Comparison of ENCODE assay signal across 15 cellular contexts in the genomic region with DNA sequence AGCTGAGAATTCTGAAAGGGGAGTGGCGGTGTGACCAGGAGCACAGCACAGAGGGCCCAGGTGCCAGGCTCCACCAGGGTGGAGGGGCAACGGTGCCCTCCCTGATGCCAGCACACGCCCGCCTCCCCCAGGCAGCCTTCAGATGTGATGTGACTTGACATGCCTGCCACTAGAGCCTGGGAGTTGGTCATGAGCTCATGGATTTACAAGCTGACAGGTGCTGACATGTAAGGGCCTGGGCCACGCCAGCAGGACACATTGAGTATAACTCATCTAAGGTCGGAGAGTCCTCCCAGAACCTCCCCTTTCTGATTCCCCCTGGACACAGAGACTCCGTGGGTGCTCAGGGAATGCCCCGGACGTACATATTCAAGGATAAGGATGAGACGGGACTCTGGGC.
DNase-seq lines count a peak whose midpoint lies in the region; TF ChIP-seq lines count a peak whose summit lies in the region.
"Had no signal": no experiment of that assay in that cellular context is flagged by ENCODE, and none has a peak within 500 bp of the region (broad histone marks: within the 10 kb centered on the region; RNA-seq: fewer than 3 reads in every experiment).

No MANE protein-coding gene starts in this region.

- H3K4me2 ChIP-seq in mammary epithelial cell (ENCODE audit: insufficient read depth, low read depth, low read length) (peak overlapping the region; percentile 36), neuronal stem cell (ENCODE audit: insufficient read depth, low read length, poor library complexity, severe bottlenecking) (no peak overlapping the region)
- H3K4me2 ChIP-seq: BLaER1 had no signal

- H3K36me3 ChIP-seq in mammary epithelial cell (ENCODE audit: insufficient read depth, low read length) (no peaks in the 10 kb centered on the region), esophagus muscularis mucosa (no peaks in the 10 kb centered on the region), neuronal stem cell (replicated peaks in 1 of 2; ENCODE audit: control insufficient read depth in 2 of 2, insufficient read depth in 2 of 2, low read length in 2 of 2) (no peaks in the 10 kb centered on the region)
- no peaks in the 10 kb centered on the region for H3K36me3 ChIP-seq in CD8-positive, alpha-beta memory T cell (ENCODE audit: insufficient read depth, low read length)
- H3K36me3 ChIP-seq: BLaER1 had no signal

- H3K4ac ChIP-seq in neuronal stem cell (ENCODE audit: low read length), result no peak overlapping the region

- H2AFZ ChIP-seq in mammary epithelial cell (ENCODE audit: low read depth, low read length) (peak overlapping the region; percentile 36), neuronal stem cell (ENCODE audit: low read length) (no peak overlapping the region)

- in situ Hi-C loops in mammary epithelial cell (cut with MboI; ENCODE audit: low sequenced_read_pairs in 2 of 2), result no loop called here

- peak overlapping the region; percentile 47 for H3K14ac ChIP-seq in neuronal stem cell (ENCODE audit: low read length)

- H3K9me3 ChIP-seq in mammary epithelial cell (replicated peaks; ENCODE audit: insufficient read depth, low read length), result no peaks in the 10 kb centered on the region
- no peaks in the 10 kb centered on the region for H3K9me3 ChIP-seq in esophagus muscularis mucosa
- H3K9me3 ChIP-seq in neuronal stem cell (replicated peaks in 1 of 2; ENCODE audit: control insufficient read depth in 2 of 2, insufficient read depth in 1 of 2, low read depth in 1 of 2, low read length in 2 of 2), result no peaks in the 10 kb centered on the region
- no peaks in the 10 kb centered on the region for H3K9me3 ChIP-seq in CD8-positive, alpha-beta memory T cell (ENCODE audit: low read length)
- H3K9me3 ChIP-seq: BLaER1 had no signal

- H3K27ac Mint-ChIP-seq in activated T-cell treated with anti-CD3 and anti-CD28 coated beads, Interleukin-2, amount 50 U/mL, for 24 hours, result no peak overlapping the region
- H3K27ac Mint-ChIP-seq in CD8-positive, alpha-beta memory T cell, result no peak overlapping the region
- H3K27ac Mint-ChIP-seq: HFFc6, IgD-negative memory B cell had no signal

- TF ChIP-seq EP300 in esophagus muscularis mucosa (IDR thresholded peaks at IDR 0.05), result no peak

- DNase-seq in HPDE6-E6E7 (ENCODE audit: extremely low spot score), result peak; percentile 28
- peak; percentile 64 for DNase-seq in mammary epithelial cell
- DNase-seq in esophagus muscularis mucosa (ENCODE audit: extremely low spot score), result peak; percentile 47
- no peak for DNase-seq in neuronal stem cell (ENCODE audit: low spot score)
- DNase-seq in activated T-cell treated with anti-CD3 and anti-CD28 coated beads, Interleukin-2, amount 50 U/mL, for 24 hours, result no peak
- no peak for DNase-seq in T1000 (lab: John Stamatoyannopoulos, UW)
- no peak for DNase-seq in CD8-positive, alpha-beta memory T cell
- DNase-seq: 8988T, AML-193, Calu3, DMS 273 treated with DMSO at 0.1 percent for 48 hours, HCEC 1CT, HFFc6 had no signal

- no peak overlapping the region for H2AK5ac ChIP-seq in neuronal stem cell (ENCODE audit: low read depth, low read length)

- peak overlapping the region; percentile 46 for H3K23ac ChIP-seq in neuronal stem cell (ENCODE audit: low read depth, low read length, poor library complexity)

- H3K9me3 Mint-ChIP-seq in activated T-cell treated with anti-CD3 and anti-CD28 coated beads, Interleukin-2, amount 50 U/mL, for 24 hours, result no peaks in the 10 kb centered on the region
- no peaks in the 10 kb centered on the region for H3K9me3 Mint-ChIP-seq in CD8-positive, alpha-beta memory T cell
- H3K9me3 Mint-ChIP-seq: HFFc6 had no signal

- H3K4me3 ChIP-seq in mammary epithelial cell (replicated peaks in 1 of 3; ENCODE audit: insufficient read depth in 1 of 3, low read depth in 2 of 3, low read length in 3 of 3), result no peak overlapping the region
- H3K4me3 ChIP-seq in esophagus muscularis mucosa, result no peak overlapping the region
- H3K4me3 ChIP-seq in neuronal stem cell (ENCODE audit: low read length in 2 of 2), result no peak overlapping the region
- no peak overlapping the region for H3K4me3 ChIP-seq in CD8-positive, alpha-beta memory T cell (ENCODE audit: low read length)
- H3K4me3 ChIP-seq: BLaER1 had no signal

- no peaks in the 10 kb centered on the region for H3K4me1 Mint-ChIP-seq in activated T-cell treated with anti-CD3 and anti-CD28 coated beads, Interleukin-2, amount 50 U/mL, for 24 hours (ENCODE audit: low read depth)
- no peaks in the 10 kb centered on the region for H3K4me1 Mint-ChIP-seq in CD8-positive, alpha-beta memory T cell
- H3K4me1 Mint-ChIP-seq: IgD-negative memory B cell had no signal

- H3K27me3 Mint-ChIP-seq in activated T-cell treated with anti-CD3 and anti-CD28 coated beads, Interleukin-2, amount 50 U/mL, for 24 hours, result peaks cover 28% of the 10 kb centered on the region
- peaks cover 8 to 30% of the 10 kb centered on the region in 2 donors for H3K27me3 Mint-ChIP-seq in CD8-positive, alpha-beta memory T cell

- peaks cover 15% of the 10 kb centered on the region for H3K4me1 ChIP-seq in mammary epithelial cell (ENCODE audit: insufficient read depth, low read length)
- no peaks in the 10 kb centered on the region for H3K4me1 ChIP-seq in esophagus muscularis mucosa
- peaks cover 0 to 2% of the 10 kb centered on the region in 2 donors for H3K4me1 ChIP-seq in neuronal stem cell (ENCODE audit: control insufficient read depth in 2 of 2, insufficient read depth in 1 of 2, low read depth in 1 of 2, low read length in 2 of 2)
- no peaks in the 10 kb centered on the region for H3K4me1 ChIP-seq in CD8-positive, alpha-beta memory T cell (ENCODE audit: insufficient read depth, low read length)
- H3K4me1 ChIP-seq: BLaER1 had no signal

- no peaks in the 10 kb centered on the region for H3K27me3 ChIP-seq in mammary epithelial cell (ENCODE audit: insufficient read depth, low read length)
- H3K27me3 ChIP-seq in esophagus muscularis mucosa, result peaks cover 0 to 19% (median 0%) of the 10 kb centered on the region in 4 donors
- no peaks in the 10 kb centered on the region for H3K27me3 ChIP-seq in neuronal stem cell (ENCODE audit: control insufficient read depth in 3 of 3, insufficient read depth in 3 of 3, low read depth in 1 of 3, low read length in 3 of 3)
- no peaks in the 10 kb centered on the region for H3K27me3 ChIP-seq in CD8-positive, alpha-beta memory T cell (ENCODE audit: insufficient read depth, low read length, poor library complexity, severe bottlenecking)
- H3K27me3 ChIP-seq: BLaER1 had no signal

- H3K36me3 Mint-ChIP-seq in activated T-cell treated with anti-CD3 and anti-CD28 coated beads, Interleukin-2, amount 50 U/mL, for 24 hours (ENCODE audit: low read depth), result no peaks in the 10 kb centered on the region
- H3K36me3 Mint-ChIP-seq in CD8-positive, alpha-beta memory T cell, result no peaks in the 10 kb centered on the region
- H3K36me3 Mint-ChIP-seq: IgD-negative memory B cell had no signal

- 100% methylated on average over 1 of the region's 10 CpGs for WGBS in mammary epithelial cell (ENCODE audit: low coverage, missing lambda C conversion rate)
- WGBS in esophagus muscularis mucosa, result 66% methylated on average over 8 of the region's 10 CpGs
- WGBS in neuronal stem cell (ENCODE audit: extremely low coverage in 2 of 2, insufficient read length in 2 of 2, insufficient replicate concordance in 1 of 2), 2 donors, result no CpG with 5 or more reads among the region's 10 CpGs

- H2BK12ac ChIP-seq in neuronal stem cell (ENCODE audit: low read length), result no peak overlapping the region

- BruUV-seq in mammary epithelial cell (replicated peaks; lab: Mats Ljungman, UMichigan), result no TSS peak

- no peaks in the 10 kb centered on the region for H3K79me1 ChIP-seq in neuronal stem cell (ENCODE audit: low read depth, low read length)

- H2BK5ac ChIP-seq in neuronal stem cell (ENCODE audit: low read length), result peak overlapping the region; percentile 45

- H4K8ac ChIP-seq in neuronal stem cell (ENCODE audit: low read depth, low read length), result no peak overlapping the region

- POLR2A ChIA-PET in CD8-positive, alpha-beta memory T cell (lab: Charles Lee), result no interaction called here

- no peak overlapping the region for H3K27ac ChIP-seq in mammary epithelial cell (ENCODE audit: insufficient read depth, low read depth, low read length)
- no peak overlapping the region for H3K27ac ChIP-seq in esophagus muscularis mucosa (replicated peaks in 1 of 4)
- H3K27ac ChIP-seq in neuronal stem cell (replicated peaks; ENCODE audit: low read length), result no peak overlapping the region
- no peak overlapping the region for H3K27ac ChIP-seq in CD8-positive, alpha-beta memory T cell (ENCODE audit: low read depth, low read length)
- H3K27ac ChIP-seq: BLaER1 had no signal

- TF ChIP-seq CTCF in mammary epithelial cell (conservative IDR thresholded peaks at IDR 0.05 in 1 of 2, IDR thresholded peaks at IDR 0.05 in 1 of 2; ENCODE audit: extremely low read depth in 1 of 2, insufficient read depth in 1 of 2, low read depth in 1 of 2, low read length in 2 of 2) (peak; percentile 23 to 56), esophagus muscularis mucosa (IDR thresholded peaks at IDR 0.05) (no peak)

- CTCF ChIA-PET in mammary epithelial cell (lab: Charles Lee; ENCODE audit: low non-redundant PET), result interaction anchor here (0.6 to 0.7 kb wide), 2 partner anchors 12 to 668 kb away, joined by 4 read pairs; no protein-coding TSS in a partner anchor
- CTCF ChIA-PET in CD8-positive, alpha-beta memory T cell (lab: Charles Lee), result no interaction called here

- peak overlapping the region; percentile 77 for H3K18ac ChIP-seq in neuronal stem cell (ENCODE audit: low read length)

- no peak overlapping the region for H4K91ac ChIP-seq in neuronal stem cell (ENCODE audit: low read depth, low read length, poor library complexity)

- H3K9ac ChIP-seq in mammary epithelial cell (ENCODE audit: insufficient read depth, low read length) (no peak overlapping the region), neuronal stem cell (ENCODE audit: low read depth, low read length, poor library complexity) (peak overlapping the region; percentile 30)
- H3K9ac ChIP-seq: BLaER1 had no signal

- H2BK120ac ChIP-seq in neuronal stem cell (ENCODE audit: low read depth, low read length), result no peak overlapping the region

- H3K4me3 Mint-ChIP-seq in activated T-cell treated with anti-CD3 and anti-CD28 coated beads, Interleukin-2, amount 50 U/mL, for 24 hours, result no peak overlapping the region
- H3K4me3 Mint-ChIP-seq in CD8-positive, alpha-beta memory T cell, result no peak overlapping the region
- H3K4me3 Mint-ChIP-seq: HFFc6, IgD-negative memory B cell had no signal

- dilution Hi-C loops in mammary epithelial cell (cut with HindIII; ENCODE audit: low sequenced_read_pairs), result no loop called here

- intact Hi-C loops in mammary epithelial cell (cut with micrococcal nuclease) (loop anchor here (1.0 kb wide), 1 partner anchor 61 kb away; no protein-coding TSS in a partner anchor), esophagus muscularis mucosa (cut with DNase I) (no loop called here)

- no peaks in the 10 kb centered on the region for H4K20me1 ChIP-seq in mammary epithelial cell (ENCODE audit: insufficient read depth, low read length)
- H4K20me1 ChIP-seq: BLaER1 had no signal

- no peak for TF ChIP-seq POLR2A in esophagus muscularis mucosa (IDR thresholded peaks at IDR 0.05; ENCODE audit: low read depth)

- H2BK15ac ChIP-seq in neuronal stem cell (ENCODE audit: low read length), result no peak overlapping the region

- no peaks in the 10 kb centered on the region for H3K79me2 ChIP-seq in mammary epithelial cell (ENCODE audit: insufficient read depth, low read length)

Comparison
In these comparisons a context has a peak if more than half of its experiments do, and no peak if none do; other contexts are left out.
1. DNase-seq: peak in HPDE6-E6E7 (single experiment), mammary epithelial cell (single experiment) and esophagus muscularis mucosa (single experiment); none in neuronal stem cell (single experiment), activated T-cell treated with anti-CD3 and anti-CD28 coated beads, Interleukin-2, amount 50 U/mL, for 24 hours (single experiment), T1000 (single experiment) and CD8-positive, alpha-beta memory T cell (0 of 5).
2. CTCF ChIP-seq: peak in mammary epithelial cell (2 of 2); none in esophagus muscularis mucosa (0 of 3).